Comparison of ENCODE assay signal across 1 cellular context in genomic region chr1:44723064-44723463, GRCh38.
TF ChIP-seq lines count a peak whose summit lies in the region.

No MANE protein-coding gene starts in this region.

TF ChIP-seq in SK-N-SH treated with all-trans-retinoic acid at 6 μM for 48 hours, 23 proteins besides CTCF, POLR2A, EP300 and RAD21 (continued from another document):
- no peak for TF ChIP-seq POU6F1 (CRISPR knock-in tag; IDR thresholded peaks at IDR 0.05; ENCODE audit: borderline replicate concordance, low read depth)
